Comparison of ENCODE assay signal across 8 cellular contexts in genomic region chr22:19941365-19942070, GRCh38. TPM values are rescaled to one million over a fixed set of nuclear protein-coding genes. Genes with fewer than 3 reads are reported as not detected.
DNase-seq lines count a peak whose midpoint lies in the region; ATAC-seq lines count a peak whose summit lies in the region.

Gene COMT, plus strand, starts transcription at chr22:19941772. Its CDS starts 20,755 bp downstream, at chr22:19962527.
Gene TXNRD2, minus strand, starts transcription at chr22:19941818. Its CDS starts 15 bp downstream, at chr22:19941803.

- H3K36me3 Mint-ChIP-seq in activated CD8-positive, alpha-beta T cell treated with anti-CD3 and anti-CD28 coated beads, Interleukin-2, amount 10 ng/mL, durations not matched to agents 7 days and 5 days (ENCODE audit: low read depth): peaks cover 18% of the 10 kb centered on the region
- peaks cover 13% of the 10 kb centered on the region for H3K36me3 Mint-ChIP-seq in memory B cell

- H3K27ac ChIP-seq in BLaER1: peak within 1 kb of the TSS; percentile 99

- H3K4me2 ChIP-seq in BLaER1: peak within 1 kb of the TSS; percentile 98

- H3K27me3 ChIP-seq in BLaER1: no peaks in the 10 kb centered on the region

- no peaks in the 10 kb centered on the region for H4K20me1 ChIP-seq in BLaER1

- peak within 1 kb of the TSS; percentile 96 for H3K27ac Mint-ChIP-seq in activated CD8-positive, alpha-beta T cell treated with anti-CD3 and anti-CD28 coated beads, Interleukin-2, amount 10 ng/mL, durations not matched to agents 7 days and 5 days
- H3K27ac Mint-ChIP-seq in memory B cell: peak within 1 kb of the TSS; percentile 94

- ATAC-seq in GM19395 (IDR thresholded peaks at IDR 0.05; ENCODE audit: unreplicated experiment) (peak; percentile 53), memory B cell (ENCODE audit: low read depth) (peak; percentile 88), GM18520 (IDR thresholded peaks at IDR 0.05; ENCODE audit: unreplicated experiment) (no peak)
- ATAC-seq in activated CD8-positive, alpha-beta T cell treated with anti-CD3 and anti-CD28 coated beads, Interleukin-2, amount 10 ng/mL, durations not matched to agents 7 days and 5 days: peak; percentile 94

- CTCF ChIA-PET in activated CD8-positive, alpha-beta T cell treated with anti-CD3 and anti-CD28 coated beads, Interleukin-2, amount 10 ng/mL, durations not matched to agents 7 days and 5 days (lab: Charles Lee): interaction anchor here (1.1 to 3.1 kb wide), 3 partner anchors 13 to 209 kb away, joined by 3 to 25 read pairs (median 4); no protein-coding TSS in a partner anchor

- DNase-seq in NCI-H2171 treated with DMSO at 0.1 percent for 48 hours (lab: John Stamatoyannopoulos, UW): peak; percentile 48
- peak; percentile 81 for DNase-seq in activated CD8-positive, alpha-beta T cell treated with anti-CD3 and anti-CD28 coated beads, Interleukin-2, amount 10 ng/mL, durations not matched to agents 7 days and 5 days
- peak; percentile 49 for DNase-seq in effector CD8-positive, alpha-beta T cell (lab: John Stamatoyannopoulos, UW)
- DNase-seq in memory B cell (ENCODE audit: low spot score in 2 of 2): peak; percentile 56 to 71
- DNase-seq in stimulated activated CD8-positive, alpha-beta memory T cell treated with anti-CD3 and anti-CD28 coated beads, Interleukin-12 subunit alpha, Interleukin-12 subunit beta, amount 100 ng/mL, for 24 hours (ENCODE audit: extremely low read depth): peak; percentile 45

- peak within 1 kb of the TSS; percentile 95 for H3K4me3 Mint-ChIP-seq in activated CD8-positive, alpha-beta T cell treated with anti-CD3 and anti-CD28 coated beads, Interleukin-2, amount 10 ng/mL, durations not matched to agents 7 days and 5 days
- H3K4me3 Mint-ChIP-seq in memory B cell: peak within 1 kb of the TSS; percentile 94

- H3K9ac ChIP-seq in BLaER1: peak within 1 kb of the TSS; percentile 95

- no peaks in the 10 kb centered on the region for H3K27me3 Mint-ChIP-seq in activated CD8-positive, alpha-beta T cell treated with anti-CD3 and anti-CD28 coated beads, Interleukin-2, amount 10 ng/mL, durations not matched to agents 7 days and 5 days (ENCODE audit: low read depth)
- no peaks in the 10 kb centered on the region for H3K27me3 Mint-ChIP-seq in memory B cell

- POLR2A ChIA-PET in activated CD8-positive, alpha-beta T cell treated with anti-CD3 and anti-CD28 coated beads, Interleukin-2, amount 10 ng/mL, durations not matched to agents 7 days and 5 days (lab: Charles Lee): interaction anchor here (0.6 to 2.6 kb wide), 6 partner anchors 12 to 1020 kb away, joined by 3 to 10 read pairs (median 3); no protein-coding TSS in a partner anchor

- H3K4me1 ChIP-seq in BLaER1: peaks cover 63% of the 10 kb centered on the region

- peaks cover 28% of the 10 kb centered on the region for H3K36me3 ChIP-seq in BLaER1

- H3K4me1 Mint-ChIP-seq in activated CD8-positive, alpha-beta T cell treated with anti-CD3 and anti-CD28 coated beads, Interleukin-2, amount 10 ng/mL, durations not matched to agents 7 days and 5 days (ENCODE audit: low read depth): peaks cover 40% of the 10 kb centered on the region
- peaks cover 24% of the 10 kb centered on the region for H3K4me1 Mint-ChIP-seq in memory B cell

- peaks cover 20% of the 10 kb centered on the region for H3K9me3 ChIP-seq in BLaER1

- peak within 1 kb of the TSS; percentile 82 for H3K4me3 ChIP-seq in BLaER1

- no peaks in the 10 kb centered on the region for H3K9me3 Mint-ChIP-seq in activated CD8-positive, alpha-beta T cell treated with anti-CD3 and anti-CD28 coated beads, Interleukin-2, amount 10 ng/mL, durations not matched to agents 7 days and 5 days (ENCODE audit: insufficient read depth)
- H3K9me3 Mint-ChIP-seq in memory B cell: peaks cover 5% of the 10 kb centered on the region

RNA-seq across cellular contexts. Expression of gene COMT, which starts in this region (rescaled TPM):
- 10 to 100 TPM; 92.8 to 97.1 TPM for total RNA-seq in activated CD8-positive, alpha-beta T cell treated with anti-CD3 and anti-CD28 coated beads, Interleukin-2, amount 10 ng/mL, durations not matched to agents 7 days and 5 days

RNA-seq across cellular contexts. Expression of gene TXNRD2, which starts in this region (rescaled TPM):
- total RNA-seq in activated CD8-positive, alpha-beta T cell treated with anti-CD3 and anti-CD28 coated beads, Interleukin-2, amount 10 ng/mL, durations not matched to agents 7 days and 5 days: 10 to 100 TPM; 16.1 to 19.3 TPM
